1 cellular context compared by ENCODE assay signal in the genomic region with DNA sequence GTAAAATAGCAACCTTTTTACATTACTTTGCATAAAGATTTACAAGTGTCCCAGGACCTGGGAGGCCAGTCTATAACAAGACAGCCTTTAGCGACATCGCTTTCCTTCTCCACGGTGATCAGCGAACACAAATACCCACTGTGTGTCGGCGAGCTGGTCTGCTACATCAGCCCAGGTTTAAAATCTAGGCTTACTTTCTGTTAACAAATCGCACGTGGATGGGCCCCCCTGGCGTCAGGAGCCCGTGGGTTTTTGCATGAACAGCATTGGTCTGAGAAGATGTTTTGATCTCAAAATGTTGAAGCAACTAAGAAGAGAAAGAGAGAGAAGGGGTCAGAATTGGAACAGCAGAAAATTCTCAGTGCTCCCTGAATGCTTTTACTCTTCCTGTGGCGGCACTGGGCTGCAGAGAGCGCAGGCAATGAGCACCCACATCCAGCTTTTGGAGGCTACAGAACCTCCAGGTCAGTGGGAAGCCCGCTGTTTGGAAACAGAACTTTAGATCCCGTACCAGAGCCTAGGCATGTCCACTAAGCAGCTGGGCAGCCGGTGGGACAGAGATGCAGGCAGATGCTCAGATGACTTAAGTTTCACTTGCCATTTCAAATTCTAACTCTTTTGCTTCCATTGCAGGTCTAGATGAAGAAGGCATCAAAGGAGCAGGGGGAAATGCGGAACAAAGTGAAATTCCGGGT.
TF ChIP-seq lines count a peak whose summit lies in the region.

No MANE protein-coding gene starts in this region.

TF ChIP-seq in H1, 55 proteins besides CTCF, POLR2A, EP300 and RAD21:
- TF ChIP-seq YY1 (IDR thresholded peaks at IDR 0.05; ENCODE audit: low read depth, low read length) (no peak), HDAC6 (IDR thresholded peaks at IDR 0.05; ENCODE audit: low read depth, low read length) (no peak), CBX5 (IDR thresholded peaks at IDR 0.05; ENCODE audit: low read depth, low read length) (no peak), KDM5A (IDR thresholded peaks at IDR 0.05; ENCODE audit: low read length) (no peak), TAF7 (optimal IDR thresholded peaks at IDR 0.05; ENCODE audit: borderline replicate concordance, low read depth, low read length) (no peak), HDAC2 (IDR thresholded peaks at IDR 0.05; ENCODE audit: borderline replicate concordance in 1 of 2, low read depth in 2 of 2, low read length in 2 of 2) (no peak), ASH2L (IDR thresholded peaks at IDR 0.05; ENCODE audit: low read length) (no peak), CHD7 (IDR thresholded peaks at IDR 0.05; ENCODE audit: insufficient replicate concordance, low read length) (no peak), SP4 (IDR thresholded peaks at IDR 0.05; ENCODE audit: low read length) (no peak), RXRA (IDR thresholded peaks at IDR 0.05; ENCODE audit: insufficient read depth, low read depth, low read length) (no peak), RFX5 (IDR thresholded peaks at IDR 0.05; ENCODE audit: borderline replicate concordance, low read depth, low read length) (no peak), TAF1 (IDR thresholded peaks at IDR 0.05; ENCODE audit: low read depth, low read length) (no peak), CEBPB (IDR thresholded peaks at IDR 0.05; ENCODE audit: low read depth, low read length) (no peak), MAFK (IDR thresholded peaks at IDR 0.05; ENCODE audit: low read depth, low read length) (no peak)
- TF ChIP-seq, protein P1, sequence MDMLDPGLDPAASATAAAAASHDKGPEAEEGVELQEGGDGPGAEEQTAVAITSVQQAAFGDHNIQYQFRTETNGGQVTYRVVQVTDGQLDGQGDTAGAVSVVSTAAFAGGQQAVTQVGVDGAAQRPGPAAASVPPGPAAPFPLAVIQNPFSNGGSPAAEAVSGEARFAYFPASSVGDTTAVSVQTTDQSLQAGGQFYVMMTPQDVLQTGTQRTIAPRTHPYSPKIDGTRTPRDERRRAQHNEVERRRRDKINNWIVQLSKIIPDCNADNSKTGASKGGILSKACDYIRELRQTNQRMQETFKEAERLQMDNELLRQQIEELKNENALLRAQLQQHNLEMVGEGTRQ (IDR thresholded peaks at IDR 0.05; ENCODE audit: low read length) = no peak
- TF ChIP-seq, protein P2, sequence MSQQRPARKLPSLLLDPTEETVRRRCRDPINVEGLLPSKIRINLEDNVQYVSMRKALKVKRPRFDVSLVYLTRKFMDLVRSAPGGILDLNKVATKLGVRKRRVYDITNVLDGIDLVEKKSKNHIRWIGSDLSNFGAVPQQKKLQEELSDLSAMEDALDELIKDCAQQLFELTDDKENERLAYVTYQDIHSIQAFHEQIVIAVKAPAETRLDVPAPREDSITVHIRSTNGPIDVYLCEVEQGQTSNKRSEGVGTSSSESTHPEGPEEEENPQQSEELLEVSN (IDR thresholded peaks at IDR 0.05) = no peak
- TF ChIP-seq, protein P3, sequence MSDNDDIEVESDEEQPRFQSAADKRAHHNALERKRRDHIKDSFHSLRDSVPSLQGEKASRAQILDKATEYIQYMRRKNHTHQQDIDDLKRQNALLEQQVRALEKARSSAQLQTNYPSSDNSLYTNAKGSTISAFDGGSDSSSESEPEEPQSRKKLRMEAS (IDR thresholded peaks at IDR 0.05) = no peak
